Comparison of ENCODE assay signal across 16 cellular contexts in the genomic region with DNA sequence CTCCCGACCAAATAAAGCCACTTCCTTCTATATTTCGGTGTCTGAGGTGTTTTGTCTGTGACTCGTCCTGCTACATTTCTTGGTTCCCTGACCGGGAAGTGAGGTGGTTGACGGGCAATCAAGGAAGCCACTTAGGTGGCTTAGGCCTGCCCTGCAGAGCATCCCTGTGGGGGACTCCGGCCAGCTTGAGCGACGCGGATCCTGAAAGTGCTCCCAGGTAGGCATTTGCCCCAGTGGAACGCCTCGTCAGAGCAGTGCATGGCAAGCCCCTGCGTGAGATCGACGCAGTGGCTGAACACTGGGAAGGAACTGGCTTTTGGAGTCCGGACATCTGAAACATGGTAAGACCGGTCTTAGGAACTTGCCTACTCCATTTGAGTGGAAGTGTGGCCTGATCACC.
A peak's percentile ranks its signal among the peaks of the same experiment; 100 is the strongest.
DNase-seq lines count a peak whose midpoint lies in the region; ATAC-seq, FAIRE-seq and TF ChIP-seq lines count a peak whose summit lies in the region.
"Had no signal": no experiment of that assay in that cellular context is flagged by ENCODE, and none has a peak within 500 bp of the region (broad histone marks: within the 10 kb centered on the region; RNA-seq: fewer than 3 reads in every experiment).

No MANE protein-coding gene starts in this region.

- H3K4me3 ChIP-seq in PC-3 (ENCODE audit: low read length) (no peak overlapping the region), hepatocyte (no peak overlapping the region), pancreas (no peak overlapping the region)
- H3K4me3 ChIP-seq: A549, GM23248 had no signal

- no peaks in the 10 kb centered on the region for H3K9me2 ChIP-seq in PC-3 (replicated peaks; ENCODE audit: low read length)
- H3K9me2 ChIP-seq in hepatocyte (replicated peaks; ENCODE audit: insufficient read depth): no peaks in the 10 kb centered on the region

- H3K27ac ChIP-seq in PC-3 (ENCODE audit: low read length): no peak overlapping the region
- H3K27ac ChIP-seq in hepatocyte: peak overlapping the region; percentile 20
- peak overlapping the region in 3 of 4 donors; percentile 17 to 37 (median 34) for H3K27ac ChIP-seq in pancreas
- H3K27ac ChIP-seq: A549, C4-2B, GM23248 had no signal

- H3K4me1 Mint-ChIP-seq in activated CD4-positive, alpha-beta memory T cell treated with anti-CD3 and anti-CD28 coated beads for 36 hours (ENCODE audit: low read depth): no peaks in the 10 kb centered on the region
- H3K4me1 Mint-ChIP-seq: CD4-positive, alpha-beta memory T cell; IgD-negative memory B cell had no signal

- peak; percentile 26 for DNase-seq in PC-3
- no peak for DNase-seq in hepatocyte (ENCODE audit: low spot score)
- DNase-seq in pancreas: peak in 1 of 6 donors; percentile 46
- DNase-seq in stimulated activated CD4-positive, alpha-beta T cell treated with anti-CD3 and anti-CD28 coated beads, Interleukin-12 subunit alpha, Interleukin-12 subunit beta, amount 100 ng/mL, for 4 hours: no peak
- DNase-seq in DMS153 (lab: John Stamatoyannopoulos, UW): no peak
- DNase-seq in activated CD4-positive, alpha-beta memory T cell treated with anti-CD3 and anti-CD28 coated beads for 36 hours: no peak
- DNase-seq: BE2C; CD4-positive, alpha-beta memory T cell; DND-41; GDM1; GM23248; H7 had no signal

- H3K9me3 ChIP-seq in PC-3 (ENCODE audit: low read length) (peaks cover 8% of the 10 kb centered on the region), hepatocyte (ENCODE audit: low read depth) (peaks cover under 1% of the 10 kb centered on the region), pancreas (no peaks in the 10 kb centered on the region)
- H3K9me3 ChIP-seq: A549, BE2C had no signal

- no peak for ATAC-seq in PC-3
- no peak for ATAC-seq in pancreas
- ATAC-seq: A549 had no signal

- no TSS peak for BruUV-seq in PC-3 (replicated peaks; lab: Mats Ljungman, UMichigan)

- H3K9me3 Mint-ChIP-seq in activated CD4-positive, alpha-beta memory T cell treated with anti-CD3 and anti-CD28 coated beads for 36 hours: peaks cover 29% of the 10 kb centered on the region

- intact Hi-C loops in PC-3 (cut with micrococcal nuclease): no loop called here
- intact Hi-C loops in pancreas (cut with DNase I): no loop called here
- intact Hi-C loops in activated CD4-positive, alpha-beta memory T cell treated with anti-CD3 and anti-CD28 coated beads for 36 hours (cut with micrococcal nuclease): no loop called here

- H3K4me1 ChIP-seq in PC-3 (ENCODE audit: insufficient read depth, low read length) (peaks cover 40% of the 10 kb centered on the region), hepatocyte (ENCODE audit: insufficient read depth) (peaks cover 7% of the 10 kb centered on the region), pancreas (no peaks in the 10 kb centered on the region)
- H3K4me1 ChIP-seq: A549, BE2C had no signal

- FAIRE-seq in pancreas (lab: Jason Lieb, UNC): no peak
- FAIRE-seq: A549, D721Med had no signal

- no peaks in the 10 kb centered on the region for H3K27me3 Mint-ChIP-seq in activated CD4-positive, alpha-beta memory T cell treated with anti-CD3 and anti-CD28 coated beads for 36 hours
- H3K27me3 Mint-ChIP-seq: CD4-positive, alpha-beta memory T cell; IgD-negative memory B cell had no signal

- H3K79me2 ChIP-seq in PC-3 (ENCODE audit: low read length) (no peaks in the 10 kb centered on the region), hepatocyte (no peaks in the 10 kb centered on the region)

- H3K27me3 ChIP-seq in PC-3 (ENCODE audit: low read length) (no peaks in the 10 kb centered on the region), hepatocyte (no peaks in the 10 kb centered on the region), pancreas (no peaks in the 10 kb centered on the region)
- H3K27me3 ChIP-seq: BE2C had no signal

- H3F3A ChIP-seq in PC-3 (ENCODE audit: low read length, unreplicated experiment): no peaks in the 10 kb centered on the region

- 96% methylated on average over 16 of the region's 16 CpGs for WGBS in hepatocyte (ENCODE audit: low lambda C conversion rate, missing lambda C conversion rate)
- 88 to 93% methylated on average over 16 of the region's 16 CpGs for WGBS in pancreas, 2 donors

- no peak for TF ChIP-seq CTCF in PC-3 (conservative IDR thresholded peaks at IDR 0.05; ENCODE audit: low read depth, low read length)
- TF ChIP-seq CTCF in hepatocyte (IDR thresholded peaks at IDR 0.05; ENCODE audit: poor library complexity): no peak
- TF ChIP-seq CTCF in pancreas (IDR thresholded peaks at IDR 0.05): no peak

- CTCF ChIA-PET in PC-3 (lab: Charles Lee): no interaction called here
- CTCF ChIA-PET in activated CD4-positive, alpha-beta memory T cell treated with anti-CD3 and anti-CD28 coated beads for 36 hours (lab: Charles Lee): no interaction called here

- no peak overlapping the region for H2AFZ ChIP-seq in PC-3 (ENCODE audit: low read length)
- H2AFZ ChIP-seq in hepatocyte: no peak overlapping the region
- H2AFZ ChIP-seq: GM23248 had no signal

- H3K4me2 ChIP-seq in PC-3 (ENCODE audit: low read length) (0 out of 2 replicates have a peak overlapping the region, but pooled peaks have one; percentile 58), hepatocyte (no peak overlapping the region)
- H3K4me2 ChIP-seq: A549 had no signal

- no peaks in the 10 kb centered on the region for H3K36me3 Mint-ChIP-seq in activated CD4-positive, alpha-beta memory T cell treated with anti-CD3 and anti-CD28 coated beads for 36 hours
- H3K36me3 Mint-ChIP-seq: IgD-negative memory B cell had no signal

- POLR2A ChIA-PET in PC-3 (lab: Charles Lee; ENCODE audit: unreplicated experiment): no interaction called here
- POLR2A ChIA-PET in activated CD4-positive, alpha-beta memory T cell treated with anti-CD3 and anti-CD28 coated beads for 36 hours (lab: Charles Lee): no interaction called here

- no peak overlapping the region for H3K27ac Mint-ChIP-seq in activated CD4-positive, alpha-beta memory T cell treated with anti-CD3 and anti-CD28 coated beads for 36 hours
- H3K27ac Mint-ChIP-seq: CD4-positive, alpha-beta memory T cell; IgD-negative memory B cell had no signal

- no peaks in the 10 kb centered on the region for H3K36me3 ChIP-seq in PC-3 (ENCODE audit: low read depth, low read length)
- H3K36me3 ChIP-seq in hepatocyte (replicated peaks; ENCODE audit: insufficient read depth, low read depth): no peaks in the 10 kb centered on the region
- H3K36me3 ChIP-seq in pancreas: no peaks in the 10 kb centered on the region
- H3K36me3 ChIP-seq: BE2C had no signal

- no peak overlapping the region for H3K9ac ChIP-seq in PC-3 (ENCODE audit: low read length)
- H3K9ac ChIP-seq: GM23248 had no signal

- no peaks in the 10 kb centered on the region for H4K20me1 ChIP-seq in PC-3 (ENCODE audit: low read length)
- no peaks in the 10 kb centered on the region for H4K20me1 ChIP-seq in hepatocyte (ENCODE audit: insufficient read depth, poor library complexity, severe bottlenecking)

- H3K4me3 Mint-ChIP-seq in activated CD4-positive, alpha-beta memory T cell treated with anti-CD3 and anti-CD28 coated beads for 36 hours: no peak overlapping the region
- H3K4me3 Mint-ChIP-seq: CD4-positive, alpha-beta memory T cell; IgD-negative memory B cell had no signal
